In the genomic region with DNA sequence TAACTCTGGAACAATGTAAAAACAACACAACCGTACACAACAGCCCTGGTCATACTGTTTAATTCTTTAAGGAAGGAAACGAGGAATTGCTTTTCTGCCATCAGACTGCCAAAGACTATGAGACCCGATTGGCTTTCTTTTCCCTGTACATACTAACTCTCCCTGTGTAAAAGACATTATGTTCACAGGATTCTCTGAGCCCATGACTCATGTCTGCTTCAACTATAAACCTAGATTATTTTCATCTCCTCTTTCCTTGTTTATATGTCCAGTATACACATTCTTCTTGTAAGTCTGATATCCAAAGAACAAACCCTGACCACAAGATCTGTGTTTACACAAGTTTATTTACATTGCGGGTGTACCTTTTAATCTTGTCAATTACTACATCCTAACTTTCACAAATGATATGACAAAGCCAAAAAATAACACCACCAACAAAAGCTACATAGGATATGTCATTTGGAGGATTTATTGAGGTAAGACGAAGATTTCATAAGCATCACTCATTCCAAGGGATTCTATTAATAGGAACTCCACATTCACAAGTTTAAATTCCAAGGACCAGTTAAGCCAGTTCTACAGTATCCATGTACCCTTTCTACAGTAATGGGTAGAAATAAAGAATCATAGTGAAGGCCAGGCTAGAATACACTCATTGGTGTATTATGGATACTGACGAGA, we compare ENCODE assay signal across 11 cellular contexts.
A peak's percentile ranks its signal among the peaks of the same experiment; 100 is the strongest.
DNase-seq lines count a peak whose midpoint lies in the region; ATAC-seq and TF ChIP-seq lines count a peak whose summit lies in the region.
"Had no signal": no experiment of that assay in that cellular context is flagged by ENCODE, and none has a peak within 500 bp of the region (broad histone marks: within the 10 kb centered on the region; RNA-seq: fewer than 3 reads in every experiment).

No MANE protein-coding gene starts in this region.

- TF ChIP-seq EP300 in transverse colon (IDR thresholded peaks at IDR 0.05; ENCODE audit: low read depth): no peak

- no peak overlapping the region for H2AFZ ChIP-seq in hepatocyte

- DNase-seq in HFFc6: peak; percentile 77
- DNase-seq in amniotic epithelial cell (ENCODE audit: low read depth): peak; percentile 99
- DNase-seq in hepatocyte (ENCODE audit: low spot score): peak; percentile 69
- DNase-seq in transverse colon: no peak
- no peak for DNase-seq in activated CD8-positive, alpha-beta T cell treated with anti-CD3 and anti-CD28 coated beads, Interleukin-2, amount 10 ng/mL, durations not matched to agents 7 days and 5 days
- DNase-seq in T-helper 2 cell treated with Interferon-gamma antibody and Interleukin-4, amounts not matched to agents 5 μg/mL and 100 μg/mL, for 36 hours (ENCODE audit: low spot score): no peak
- no peak for DNase-seq in NCI-H446 (lab: John Stamatoyannopoulos, UW)
- DNase-seq: activated CD8-positive, alpha-beta T cell treated with anti-CD3 and anti-CD28 coated beads for 36 hours; NCI-H524 treated with DMSO at 0.1 percent for 48 hours had no signal

- in situ Hi-C loops in transverse colon (cut with MboI; ENCODE audit: low pct_ligation_motif_present in 1 of 4, low pct_unique_long_range_greater_than_20kb in 1 of 4, low sequenced_read_pairs in 3 of 4): no loop called here

- no peaks in the 10 kb centered on the region for H3K9me3 Mint-ChIP-seq in HFFc6
- no peaks in the 10 kb centered on the region for H3K9me3 Mint-ChIP-seq in activated CD8-positive, alpha-beta T cell treated with anti-CD3 and anti-CD28 coated beads, Interleukin-2, amount 10 ng/mL, durations not matched to agents 7 days and 5 days (ENCODE audit: insufficient read depth)
- H3K9me3 Mint-ChIP-seq in T-helper 2 cell treated with Interferon-gamma antibody and Interleukin-4, amounts not matched to agents 5 μg/mL and 100 μg/mL, for 36 hours: no peaks in the 10 kb centered on the region
- H3K9me3 Mint-ChIP-seq: activated CD8-positive, alpha-beta T cell treated with anti-CD3 and anti-CD28 coated beads for 36 hours had no signal

- POLR2A ChIA-PET in activated CD8-positive, alpha-beta T cell treated with anti-CD3 and anti-CD28 coated beads, Interleukin-2, amount 10 ng/mL, durations not matched to agents 7 days and 5 days (lab: Charles Lee): no interaction called here

- peak overlapping the region; percentile 22 for H3K4me3 Mint-ChIP-seq in HFFc6
- H3K4me3 Mint-ChIP-seq in activated CD8-positive, alpha-beta T cell treated with anti-CD3 and anti-CD28 coated beads, Interleukin-2, amount 10 ng/mL, durations not matched to agents 7 days and 5 days: no peak overlapping the region
- no peak overlapping the region for H3K4me3 Mint-ChIP-seq in T-helper 2 cell treated with Interferon-gamma antibody and Interleukin-4, amounts not matched to agents 5 μg/mL and 100 μg/mL, for 36 hours
- H3K4me3 Mint-ChIP-seq: activated CD8-positive, alpha-beta T cell treated with anti-CD3 and anti-CD28 coated beads for 36 hours; stimulated activated effector memory CD8-positive, alpha-beta T cell treated with anti-CD3 and anti-CD28 coated beads, Interleukin-12 subunit alpha, Interleukin-12 subunit beta, amount 100 ng/mL, for 72 hours had no signal

- peak overlapping the region; percentile 86 for H3K27ac ChIP-seq in hepatocyte
- H3K27ac ChIP-seq in transverse colon: peak overlapping the region; percentile 66 to 83 (median 75)

- 38% methylated on average over 6 of the region's 6 CpGs for WGBS in hepatocyte (ENCODE audit: low lambda C conversion rate, missing lambda C conversion rate)
- WGBS in transverse colon (ENCODE audit: low coverage in 1 of 2), 2 donors: 42 to 45% methylated on average over 5 to 6 of the region's 6 CpGs

- CTCF ChIA-PET in activated CD8-positive, alpha-beta T cell treated with anti-CD3 and anti-CD28 coated beads, Interleukin-2, amount 10 ng/mL, durations not matched to agents 7 days and 5 days (lab: Charles Lee): no interaction called here

- H3K9me3 ChIP-seq in hepatocyte (ENCODE audit: low read depth) (no peaks in the 10 kb centered on the region), transverse colon (no peaks in the 10 kb centered on the region)

- peaks cover 32% of the 10 kb centered on the region for H3K79me2 ChIP-seq in hepatocyte

- peaks cover 4% of the 10 kb centered on the region for H3K36me3 Mint-ChIP-seq in HFFc6 (ENCODE audit: low read depth)
- no peaks in the 10 kb centered on the region for H3K36me3 Mint-ChIP-seq in activated CD8-positive, alpha-beta T cell treated with anti-CD3 and anti-CD28 coated beads, Interleukin-2, amount 10 ng/mL, durations not matched to agents 7 days and 5 days (ENCODE audit: low read depth)
- H3K36me3 Mint-ChIP-seq in T-helper 2 cell treated with Interferon-gamma antibody and Interleukin-4, amounts not matched to agents 5 μg/mL and 100 μg/mL, for 36 hours (ENCODE audit: low read depth): no peaks in the 10 kb centered on the region
- H3K36me3 Mint-ChIP-seq: stimulated activated effector memory CD8-positive, alpha-beta T cell treated with anti-CD3 and anti-CD28 coated beads, Interleukin-12 subunit alpha, Interleukin-12 subunit beta, amount 100 ng/mL, for 72 hours had no signal

- H3K27me3 ChIP-seq in hepatocyte: no peaks in the 10 kb centered on the region
- no peaks in the 10 kb centered on the region for H3K27me3 ChIP-seq in transverse colon

- H3K36me3 ChIP-seq in hepatocyte (replicated peaks; ENCODE audit: insufficient read depth, low read depth) (no peaks in the 10 kb centered on the region), transverse colon (no peaks in the 10 kb centered on the region)

- H3K4me2 ChIP-seq in hepatocyte: peak overlapping the region; percentile 44

- ATAC-seq in activated CD8-positive, alpha-beta T cell treated with anti-CD3 and anti-CD28 coated beads, Interleukin-2, amount 10 ng/mL, durations not matched to agents 7 days and 5 days: no peak
- ATAC-seq in HG03442 (IDR thresholded peaks at IDR 0.05; ENCODE audit: unreplicated experiment): no peak
- ATAC-seq: activated CD8-positive, alpha-beta T cell treated with anti-CD3 and anti-CD28 coated beads for 36 hours; stimulated activated effector memory CD8-positive, alpha-beta T cell treated with anti-CD3 and anti-CD28 coated beads, Interleukin-12 subunit alpha, Interleukin-12 subunit beta, amount 100 ng/mL, for 72 hours had no signal

- TF ChIP-seq CTCF in HFFc6 (IDR thresholded peaks at IDR 0.05) (no peak), hepatocyte (IDR thresholded peaks at IDR 0.05; ENCODE audit: poor library complexity) (no peak), transverse colon (IDR thresholded peaks at IDR 0.05) (no peak)

- H3K27ac Mint-ChIP-seq in HFFc6: peak overlapping the region; percentile 4
- H3K27ac Mint-ChIP-seq in activated CD8-positive, alpha-beta T cell treated with anti-CD3 and anti-CD28 coated beads, Interleukin-2, amount 10 ng/mL, durations not matched to agents 7 days and 5 days: no peak overlapping the region
- no peak overlapping the region for H3K27ac Mint-ChIP-seq in T-helper 2 cell treated with Interferon-gamma antibody and Interleukin-4, amounts not matched to agents 5 μg/mL and 100 μg/mL, for 36 hours
- H3K27ac Mint-ChIP-seq: activated CD8-positive, alpha-beta T cell treated with anti-CD3 and anti-CD28 coated beads for 36 hours; stimulated activated effector memory CD8-positive, alpha-beta T cell treated with anti-CD3 and anti-CD28 coated beads, Interleukin-12 subunit alpha, Interleukin-12 subunit beta, amount 100 ng/mL, for 72 hours had no signal

- intact Hi-C loops in transverse colon (cut with DNase I; ENCODE audit: low total_unique reads): no loop called here

- TF ChIP-seq POLR2A in transverse colon (IDR thresholded peaks at IDR 0.05): no peak

- H3K4me1 ChIP-seq in hepatocyte (ENCODE audit: insufficient read depth): peaks cover 59% of the 10 kb centered on the region
- peaks cover 16 to 68% (median 48%) of the 10 kb centered on the region in 4 donors for H3K4me1 ChIP-seq in transverse colon

- no peaks in the 10 kb centered on the region; the same call in 1 of the 2 replicates for H3K27me3 Mint-ChIP-seq in HFFc6 (ENCODE audit: insufficient read depth)
- H3K27me3 Mint-ChIP-seq in activated CD8-positive, alpha-beta T cell treated with anti-CD3 and anti-CD28 coated beads, Interleukin-2, amount 10 ng/mL, durations not matched to agents 7 days and 5 days (ENCODE audit: low read depth): peaks cover 11% of the 10 kb centered on the region
- no peaks in the 10 kb centered on the region for H3K27me3 Mint-ChIP-seq in T-helper 2 cell treated with Interferon-gamma antibody and Interleukin-4, amounts not matched to agents 5 μg/mL and 100 μg/mL, for 36 hours (ENCODE audit: low read depth)

- H3K9me2 ChIP-seq in hepatocyte (replicated peaks; ENCODE audit: insufficient read depth): no peaks in the 10 kb centered on the region

- H4K20me1 ChIP-seq in hepatocyte (ENCODE audit: insufficient read depth, poor library complexity, severe bottlenecking): no peaks in the 10 kb centered on the region

- H3K4me3 ChIP-seq in hepatocyte (no peak overlapping the region), transverse colon (no peak overlapping the region)

- peaks cover 52% of the 10 kb centered on the region for H3K4me1 Mint-ChIP-seq in HFFc6 (ENCODE audit: low read depth)
- no peaks in the 10 kb centered on the region for H3K4me1 Mint-ChIP-seq in activated CD8-positive, alpha-beta T cell treated with anti-CD3 and anti-CD28 coated beads, Interleukin-2, amount 10 ng/mL, durations not matched to agents 7 days and 5 days (ENCODE audit: low read depth)
- no peaks in the 10 kb centered on the region for H3K4me1 Mint-ChIP-seq in T-helper 2 cell treated with Interferon-gamma antibody and Interleukin-4, amounts not matched to agents 5 μg/mL and 100 μg/mL, for 36 hours (ENCODE audit: low read depth)
- H3K4me1 Mint-ChIP-seq: stimulated activated effector memory CD8-positive, alpha-beta T cell treated with anti-CD3 and anti-CD28 coated beads, Interleukin-12 subunit alpha, Interleukin-12 subunit beta, amount 100 ng/mL, for 72 hours had no signal

Comparison
In these comparisons a context has a peak if more than half of its experiments do, and no peak if none do; other contexts are left out.
1. DNase-seq: peak in HFFc6 (single experiment), amniotic epithelial cell (single experiment) and hepatocyte (single experiment); none in transverse colon (single experiment), activated CD8-positive, alpha-beta T cell treated with anti-CD3 and anti-CD28 coated beads, Interleukin-2, amount 10 ng/mL, durations not matched to agents 7 days and 5 days (single experiment), T-helper 2 cell treated with Interferon-gamma antibody and Interleukin-4, amounts not matched to agents 5 μg/mL and 100 μg/mL, for 36 hours (single experiment) and NCI-H446 (0 of 2).